In the genomic region with DNA sequence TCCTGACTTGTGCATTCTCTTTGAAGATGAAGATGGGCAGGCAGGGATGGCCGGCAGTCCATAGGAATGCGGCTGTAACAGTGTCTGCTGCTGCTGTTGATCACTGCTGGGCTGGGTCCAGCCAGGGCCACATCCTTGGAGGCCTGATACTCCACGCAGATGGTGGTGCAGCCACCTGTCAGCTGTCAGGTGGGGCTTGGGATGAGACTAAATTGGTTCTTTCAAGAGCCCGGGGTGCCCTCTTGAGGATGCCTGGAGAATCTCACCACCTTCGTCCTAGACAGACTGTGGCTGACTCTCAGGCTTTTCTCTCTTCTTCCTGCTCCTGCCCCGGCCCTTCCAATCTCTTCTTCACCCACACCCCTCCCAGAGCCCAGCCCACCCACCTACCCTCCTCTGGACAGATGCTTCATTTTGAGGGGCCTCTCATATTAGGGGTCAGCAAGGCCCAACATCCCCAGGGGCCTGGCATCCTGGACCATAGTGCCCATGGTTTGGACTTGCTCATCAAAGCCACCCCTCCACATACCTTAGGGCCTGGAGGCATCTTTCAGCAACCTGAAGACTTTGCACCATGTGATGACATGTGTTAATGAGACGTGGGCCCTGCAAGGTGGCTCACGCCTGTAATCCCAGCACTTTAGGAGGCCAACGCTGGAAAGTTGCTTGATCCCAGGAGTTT, we compare ENCODE assay signal across 9 cellular contexts. TPM values are rescaled to one million over a fixed set of nuclear protein-coding genes. Genes with fewer than 3 reads are reported as not detected.
DNase-seq lines count a peak whose midpoint lies in the region; TF ChIP-seq lines count a peak whose summit lies in the region.
"Had no signal": no experiment of that assay in that cellular context is flagged by ENCODE, and none has a peak within 500 bp of the region (broad histone marks: within the 10 kb centered on the region; RNA-seq: fewer than 3 reads in every experiment).

No MANE protein-coding gene starts in this region.

- no peak for DNase-seq in BJ (ENCODE audit: low read depth)
- DNase-seq in H7: peak; percentile 92
- DNase-seq in NCI-H510A (lab: John Stamatoyannopoulos, UW): peak; percentile 85
- DNase-seq in activated CD4-positive, alpha-beta T cell treated with anti-CD3 and anti-CD28 coated beads, Interleukin-2, amount 50 U/mL, for 48 hours: peak; percentile 64 to 69
- DNase-seq in endothelial cell (ENCODE audit: low spot score): peak; percentile 59
- DNase-seq in nephron progenitor cell: peak; percentile 45
- DNase-seq in suprapubic skin (ENCODE audit: low spot score in 2 of 2): peak; percentile 47 to 76
- no peak for DNase-seq in dedifferentiated amniotic fluid mesenchymal stem cell (ENCODE audit: extremely low spot score)

- H3K9me3 ChIP-seq in suprapubic skin: no peaks in the 10 kb centered on the region

- TF ChIP-seq POLR2A in suprapubic skin (IDR thresholded peaks at IDR 0.05): no peak

- H3K27me3 ChIP-seq in BJ (ENCODE audit: control insufficient read depth, insufficient read depth, low read length) (peaks cover 15% of the 10 kb centered on the region), H7 (ENCODE audit: control insufficient read depth, insufficient read depth, low read length) (no peaks in the 10 kb centered on the region; the same call in 1 of the 2 replicates), suprapubic skin (peaks cover 4% of the 10 kb centered on the region)

- H3K36me3 Mint-ChIP-seq in endothelial cell (ENCODE audit: low read depth, unreplicated experiment) (peaks cover 12% of the 10 kb centered on the region), nephron progenitor cell (ENCODE audit: low read depth) (no peaks in the 10 kb centered on the region)

- no peaks in the 10 kb centered on the region for H3K9me3 Mint-ChIP-seq in endothelial cell (ENCODE audit: unreplicated experiment)
- no peaks in the 10 kb centered on the region for H3K9me3 Mint-ChIP-seq in nephron progenitor cell

- POLR2A ChIA-PET in BJ (lab: Charles Lee): no interaction called here

- H3K27ac Mint-ChIP-seq in endothelial cell (ENCODE audit: unreplicated experiment): no peak overlapping the region
- H3K27ac Mint-ChIP-seq in nephron progenitor cell: no peak overlapping the region

- no peaks in the 10 kb centered on the region for H3K4me1 Mint-ChIP-seq in endothelial cell (ENCODE audit: unreplicated experiment)
- no peaks in the 10 kb centered on the region for H3K4me1 Mint-ChIP-seq in nephron progenitor cell

- H3K4me3 ChIP-seq in BJ (ENCODE audit: low read depth, low read length) (no peak overlapping the region), H7 (ENCODE audit: insufficient read depth, low read depth, low read length) (no peak overlapping the region), suprapubic skin (no peak overlapping the region)

- CTCF ChIA-PET in BJ (lab: Yijun Ruan, JAX): interaction anchor here (0.6 to 4.1 kb wide), 11 partner anchors 9 to 136 kb away, joined by 3 to 23 read pairs (median 5); partner anchors contain the start of gene OSBPL7

- no peak overlapping the region for H3K27ac ChIP-seq in suprapubic skin

- H3K36me3 ChIP-seq in BJ (ENCODE audit: control insufficient read depth, insufficient read depth, low read length) (no peaks in the 10 kb centered on the region), H7 (replicated peaks; ENCODE audit: control insufficient read depth, insufficient read depth, low read length) (no peaks in the 10 kb centered on the region), suprapubic skin (peaks cover 3% of the 10 kb centered on the region)

- WGBS in suprapubic skin: 38% methylated on average over 9 of the region's 9 CpGs

- TF ChIP-seq CTCF in BJ (IDR thresholded peaks at IDR 0.05; ENCODE audit: insufficient read depth, low read depth, low read length) (peak; percentile 73), endothelial cell (IDR thresholded peaks at IDR 0.05; ENCODE audit: unreplicated experiment) (no peak), nephron progenitor cell (IDR thresholded peaks at IDR 0.05) (peak; percentile 49), suprapubic skin (IDR thresholded peaks at IDR 0.05) (peak in 1 of 2 donors; percentile 53)

- H3K4me1 ChIP-seq in suprapubic skin: no peaks in the 10 kb centered on the region

- peaks cover 6% of the 10 kb centered on the region for H3K27me3 Mint-ChIP-seq in endothelial cell (ENCODE audit: unreplicated experiment)
- H3K27me3 Mint-ChIP-seq in nephron progenitor cell (ENCODE audit: low read depth, poor library complexity): peaks cover 46% of the 10 kb centered on the region

- no peak overlapping the region for H3K4me3 Mint-ChIP-seq in endothelial cell (ENCODE audit: unreplicated experiment)
- no peak overlapping the region for H3K4me3 Mint-ChIP-seq in nephron progenitor cell

- TF ChIP-seq EP300 in suprapubic skin (IDR thresholded peaks at IDR 0.05): no peak

RNA-seq across cellular contexts. Expression of gene OSBPL7, which starts 19.1 kb away (rescaled TPM):
- 4.5 and 7.6 TPM in 2 replicates for polyA plus RNA-seq in BJ (2011; rRNA removed)
- polyA minus RNA-seq in BJ (2011; rRNA and poly(A)+ RNA removed): 6.1 and 9.7 TPM in 2 replicates
- total RNA-seq in H7 (2014; rRNA removed; shearing (Covaris generic)): 11.3 and 21.8 TPM in 2 replicates
- 28.0 TPM for total RNA-seq in endothelial cell (ENCODE audit: unreplicated experiment)
- 1 to 10 TPM; 1.3 to 2.0 (median 1.6) TPM for total RNA-seq in suprapubic skin

RNA-seq across cellular contexts. Expression of gene MRPL10, which starts 28.9 kb away (rescaled TPM):
- 49.1 and 59.2 TPM in 2 replicates for polyA plus RNA-seq in BJ (2011; rRNA removed)
- 48.8 and 77.2 TPM in 2 replicates for polyA minus RNA-seq in BJ (2011; rRNA and poly(A)+ RNA removed)
- total RNA-seq in H7 (2014; rRNA removed; shearing (Covaris generic)): 138 and 156 TPM in 2 replicates
- total RNA-seq in endothelial cell (ENCODE audit: unreplicated experiment): 56.3 TPM
- total RNA-seq in suprapubic skin: 10 to 100 TPM; 27.7 to 33.8 (median 31.2) TPM

RNA-seq across cellular contexts. Expression of gene LRRC46, which starts 29.0 kb away (rescaled TPM):
- 0.58 and 0.80 TPM in 2 replicates for polyA plus RNA-seq in BJ (2011; rRNA removed)
- 0.52 and 0.87 TPM in 2 replicates for polyA minus RNA-seq in BJ (2011; rRNA and poly(A)+ RNA removed)
- total RNA-seq in H7 (2014; rRNA removed; shearing (Covaris generic)): 0.21 and 0.30 TPM in 2 replicates
- total RNA-seq in endothelial cell (ENCODE audit: unreplicated experiment) (1.0 TPM), suprapubic skin (not detected)
- total RNA-seq: lower leg skin had no signal

RNA-seq across cellular contexts. Expression of gene SCRN2, which starts 38.6 kb away (rescaled TPM):
- 18.3 and 41.1 TPM in 2 replicates for polyA plus RNA-seq in BJ (2011; rRNA removed)
- polyA minus RNA-seq in BJ (2011; rRNA and poly(A)+ RNA removed): 9.4 and 17.3 TPM in 2 replicates
- total RNA-seq in H7 (2014; rRNA removed; shearing (Covaris generic)): 35.5 and 48.6 TPM in 2 replicates
- total RNA-seq in endothelial cell (ENCODE audit: unreplicated experiment) (44.8 TPM), suprapubic skin (10 to 100 TPM; 22.3 to 46.4 (median 34.7) TPM)

RNA-seq across cellular contexts. Expression of gene SP6, which starts 48.5 kb away (rescaled TPM):
- 0.05 and 0.07 TPM in 2 replicates for polyA plus RNA-seq in BJ (2011; rRNA removed)
- not detected in 2 replicates for polyA minus RNA-seq in BJ (2011; rRNA and poly(A)+ RNA removed)
- 0.07 and 0.10 TPM in 2 replicates for total RNA-seq in H7 (2014; rRNA removed; shearing (Covaris generic))
- total RNA-seq in endothelial cell (ENCODE audit: unreplicated experiment): 30.7 TPM
- 10 to 100 TPM in 3 of 4 donors, 1 to 10 TPM in 1; 6.6 to 29.3 (median 19.9) TPM for total RNA-seq in suprapubic skin

Comparison
In these comparisons a context has a peak if more than half of its experiments do, and no peak if none do; other contexts are left out.
1. DNase-seq: peak in H7 (single experiment), NCI-H510A (single experiment), activated CD4-positive, alpha-beta T cell treated with anti-CD3 and anti-CD28 coated beads, Interleukin-2, amount 50 U/mL, for 48 hours (2 of 2), endothelial cell (single experiment), nephron progenitor cell (single experiment) and suprapubic skin (2 of 2); none in BJ (single experiment) and dedifferentiated amniotic fluid mesenchymal stem cell (single experiment).